In the genomic region with DNA sequence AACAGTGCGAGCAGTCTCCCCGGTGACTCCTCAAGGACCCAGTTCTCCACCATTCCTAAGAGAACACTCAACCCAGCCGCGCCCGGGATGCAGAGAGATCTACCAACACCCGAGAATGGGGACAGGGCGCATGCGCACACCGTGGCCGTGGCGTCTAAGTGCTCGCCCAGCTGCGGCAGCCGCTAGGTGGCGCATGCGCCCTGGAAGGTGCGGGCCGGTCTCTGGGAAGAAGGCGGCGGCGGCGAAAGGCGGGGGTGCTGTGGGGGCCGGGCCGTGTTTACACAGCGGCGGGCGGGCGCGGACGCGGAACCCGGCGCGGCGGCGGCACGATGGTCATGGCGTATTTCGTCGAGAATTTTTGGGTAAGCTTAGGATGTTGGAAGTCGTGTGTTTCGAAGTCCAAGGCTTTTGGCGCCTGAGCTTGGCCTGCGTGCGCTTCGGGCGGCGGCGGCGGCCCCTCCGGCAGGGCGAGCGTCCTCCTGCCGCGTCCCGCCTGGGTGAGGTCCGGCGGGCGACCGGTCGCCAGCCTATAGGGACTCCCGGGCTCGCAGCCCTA, we compare ENCODE assay signal across 8 cellular contexts. TPM values are rescaled to one million over a fixed set of nuclear protein-coding genes. Genes with fewer than 3 reads are reported as not detected.
DNase-seq lines count a peak whose midpoint lies in the region; ATAC-seq and TF ChIP-seq lines count a peak whose summit lies in the region.

A gene with protein sequence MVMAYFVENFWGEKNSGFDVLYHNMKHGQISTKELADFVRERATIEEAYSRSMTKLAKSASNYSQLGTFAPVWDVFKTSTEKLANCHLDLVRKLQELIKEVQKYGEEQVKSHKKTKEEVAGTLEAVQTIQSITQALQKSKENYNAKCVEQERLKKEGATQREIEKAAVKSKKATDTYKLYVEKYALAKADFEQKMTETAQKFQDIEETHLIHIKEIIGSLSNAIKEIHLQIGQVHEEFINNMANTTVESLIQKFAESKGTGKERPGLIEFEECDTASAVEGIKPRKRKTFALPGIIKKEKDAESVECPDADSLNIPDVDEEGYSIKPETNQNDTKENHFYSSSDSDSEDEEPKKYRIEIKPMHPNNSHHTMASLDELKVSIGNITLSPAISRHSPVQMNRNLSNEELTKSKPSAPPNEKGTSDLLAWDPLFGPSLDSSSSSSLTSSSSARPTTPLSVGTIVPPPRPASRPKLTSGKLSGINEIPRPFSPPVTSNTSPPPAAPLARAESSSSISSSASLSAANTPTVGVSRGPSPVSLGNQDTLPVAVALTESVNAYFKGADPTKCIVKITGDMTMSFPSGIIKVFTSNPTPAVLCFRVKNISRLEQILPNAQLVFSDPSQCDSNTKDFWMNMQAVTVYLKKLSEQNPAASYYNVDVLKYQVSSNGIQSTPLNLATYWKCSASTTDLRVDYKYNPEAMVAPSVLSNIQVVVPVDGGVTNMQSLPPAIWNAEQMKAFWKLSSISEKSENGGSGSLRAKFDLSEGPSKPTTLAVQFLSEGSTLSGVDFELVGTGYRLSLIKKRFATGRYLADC (plus strand): TSS at position 274 of the 556 bp plus-strand sequence. CDS start 56 bp downstream, at position 330.

- no peaks in the 10 kb centered on the region for H3K27me3 ChIP-seq in suprapubic skin

- peak; percentile 41 to 80 for TF ChIP-seq POLR2A in suprapubic skin (IDR thresholded peaks at IDR 0.05)

- H3K9me3 Mint-ChIP-seq in activated naive CD4-positive, alpha-beta T cell treated with anti-CD3 and anti-CD28 coated beads, Interleukin-2, amount 50 U/mL, for 72 hours, result no peaks in the 10 kb centered on the region

- H3K4me3 ChIP-seq in SK-N-MC (peak within 1 kb of the TSS; percentile 93), suprapubic skin (peak within 1 kb of the TSS; percentile 76)

- 2% methylated on average over 12 of the region's 64 CpGs for WGBS in suprapubic skin

- CTCF ChIA-PET in GM10248 (lab: Yijun Ruan, JAX), result interaction anchor here (0.8 to 2.2 kb wide), 7 partner anchors 11 to 579 kb away, joined by 3 to 9 read pairs (median 4); no protein-coding TSS in a partner anchor

- DNase-seq in GM10248 (ENCODE audit: extremely low spot score) (peak; percentile 97), NCI-H1048 (lab: John Stamatoyannopoulos, UW) (peak; percentile 91), SK-N-MC (ENCODE audit: low read depth, low spot score) (peak; percentile 50), glomerular endothelial cell (ENCODE audit: extremely low read depth, low read depth, low spot score) (peak; percentile 82), occipital lobe (lab: John Stamatoyannopoulos, UW) (peak; percentile 91), suprapubic skin (ENCODE audit: low spot score in 2 of 2) (peak; percentile 99)
- peak; percentile 94 to 96 for DNase-seq in activated naive CD4-positive, alpha-beta T cell treated with anti-CD3 and anti-CD28 coated beads, Interleukin-2, amount 50 U/mL, for 72 hours (ENCODE audit: low spot score in 2 of 2)

- ATAC-seq in HG02571 (IDR thresholded peaks at IDR 0.05; ENCODE audit: unreplicated experiment), result peak; percentile 95
- peak; percentile 96 to 97 for ATAC-seq in activated naive CD4-positive, alpha-beta T cell treated with anti-CD3 and anti-CD28 coated beads, Interleukin-2, amount 50 U/mL, for 72 hours

- H3K36me3 ChIP-seq in SK-N-MC (ENCODE audit: insufficient read depth, low read length) (no peaks in the 10 kb centered on the region), suprapubic skin (no peaks in the 10 kb centered on the region)

- H3K9ac ChIP-seq in SK-N-MC (ENCODE audit: insufficient read length), result peak within 1 kb of the TSS; percentile 74

- POLR2A ChIA-PET in GM10248 (lab: Yijun Ruan, JAX), result interaction anchor here (1.5 kb wide), 1 partner anchor 493 kb away, joined by 3 read pairs; the partner anchor contains the start of gene FOXD1

- no peak within 1 kb of the TSS for H3K27ac ChIP-seq in SK-N-MC
- H3K27ac ChIP-seq in suprapubic skin, result peak within 1 kb of the TSS; percentile 96

- peak within 1 kb of the TSS; percentile 29 to 75 for H3K27ac Mint-ChIP-seq in activated naive CD4-positive, alpha-beta T cell treated with anti-CD3 and anti-CD28 coated beads, Interleukin-2, amount 50 U/mL, for 72 hours

- TF ChIP-seq CTCF in GM10248 (IDR thresholded peaks at IDR 0.05; ENCODE audit: control extremely low read depth, extremely low read depth, low read depth, missing control alignments), result peak; percentile 92
- TF ChIP-seq CTCF in suprapubic skin (IDR thresholded peaks at IDR 0.05), result peak; percentile 51 to 89

- no peak for TF ChIP-seq EP300 in suprapubic skin (IDR thresholded peaks at IDR 0.05)

- peaks cover 41% of the 10 kb centered on the region for H3K4me1 ChIP-seq in suprapubic skin

- H3K9me3 ChIP-seq in SK-N-MC (ENCODE audit: low read depth, low read length) (no peaks in the 10 kb centered on the region), suprapubic skin (no peaks in the 10 kb centered on the region)

- H3K36me3 Mint-ChIP-seq in activated naive CD4-positive, alpha-beta T cell treated with anti-CD3 and anti-CD28 coated beads, Interleukin-2, amount 50 U/mL, for 72 hours, result peaks cover 0 to 26% of the 10 kb centered on the region in 2 donors

RNA-seq across cellular contexts. Expression of the gene that starts here (rescaled TPM):
- total RNA-seq in activated naive CD4-positive, alpha-beta T cell treated with anti-CD3 and anti-CD28 coated beads, Interleukin-2, amount 50 U/mL, for 72 hours, result 1 to 10 TPM in 1 of 2 donors, under 1 TPM in 1; 0.39 to 1.5 TPM
- total RNA-seq in glomerular endothelial cell, result 16.7 and 19.6 TPM in 2 replicates
- 74.4 TPM for total RNA-seq in occipital lobe
- 10 to 100 TPM; 24.7 to 46.2 (median 34.8) TPM for total RNA-seq in suprapubic skin
